ENCODE assay signal across 18 cellular contexts in the genomic region with DNA sequence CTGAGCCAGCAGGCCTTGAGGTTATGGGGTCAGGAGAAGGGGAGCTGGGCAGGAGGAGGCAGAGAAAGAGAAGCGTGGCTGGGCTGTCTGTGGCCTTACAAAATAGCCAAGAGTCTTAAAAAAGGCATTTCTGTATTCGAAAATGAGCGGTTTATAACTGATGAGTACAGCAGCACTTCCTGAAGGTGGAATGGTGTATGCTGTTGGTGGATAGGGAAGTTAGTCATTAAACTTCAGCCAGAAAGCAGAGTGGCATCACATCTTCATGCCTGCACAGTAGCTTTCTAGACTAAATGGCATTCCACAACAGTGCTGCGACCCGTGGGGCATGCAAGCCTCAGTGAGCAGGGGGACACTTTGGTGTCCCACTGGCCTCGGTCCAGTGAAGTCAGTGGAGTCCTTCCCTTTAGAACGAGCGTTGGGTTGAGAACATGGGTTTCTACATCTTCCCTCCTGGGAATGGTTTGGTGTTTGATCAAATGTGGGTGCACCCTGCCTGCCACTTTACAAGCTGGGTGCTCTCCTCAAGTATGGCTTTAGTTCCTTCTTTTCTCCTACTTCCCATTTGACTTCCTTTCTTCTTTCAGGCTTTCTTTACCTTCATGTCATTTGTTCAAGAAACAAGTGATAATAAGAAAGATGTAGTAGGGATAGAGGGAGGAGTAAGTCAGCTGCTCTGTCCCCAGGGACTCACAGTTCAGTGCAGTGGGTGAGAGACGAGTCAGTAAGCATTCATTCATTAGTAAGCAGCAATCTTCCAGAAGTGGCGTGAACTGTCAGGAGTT.
DNase-seq lines count a peak whose midpoint lies in the region; ATAC-seq and TF ChIP-seq lines count a peak whose summit lies in the region.
"Had no signal": no experiment of that assay in that cellular context is flagged by ENCODE, and none has a peak within 500 bp of the region (broad histone marks: within the 10 kb centered on the region; RNA-seq: fewer than 3 reads in every experiment).

No MANE protein-coding gene starts in this region.

- peak overlapping the region; percentile 73 for H3K4me2 ChIP-seq in BLaER1
- H3K4me2 ChIP-seq in OCI-LY3 (ENCODE audit: low read length), result peak overlapping the region; percentile 68

- H3K27ac ChIP-seq in BLaER1 (peak overlapping the region; percentile 57; the same call in 1 of the 2 replicates), OCI-LY3 (ENCODE audit: low read length) (no peak overlapping the region)
- H3K27ac ChIP-seq: psoas muscle, stomach had no signal

- H2AFZ ChIP-seq in OCI-LY3 (ENCODE audit: low read depth, low read length), result peak overlapping the region; percentile 72; the same call in 1 of the 2 replicates

- H3K36me3 ChIP-seq in BLaER1 (no peaks in the 10 kb centered on the region), OCI-LY3 (replicated peaks; ENCODE audit: low read depth, low read length) (no peaks in the 10 kb centered on the region)

- H3K9me3 ChIP-seq in BLaER1 (no peaks in the 10 kb centered on the region), OCI-LY3 (ENCODE audit: insufficient read depth, low read length) (no peaks in the 10 kb centered on the region)
- H3K9me3 ChIP-seq: psoas muscle, stomach had no signal

- no peaks in the 10 kb centered on the region for H3K79me2 ChIP-seq in OCI-LY3 (ENCODE audit: low read length)

- ATAC-seq in GM19452 (IDR thresholded peaks at IDR 0.05; ENCODE audit: unreplicated experiment) (peak; percentile 21), GM19467 (IDR thresholded peaks at IDR 0.05; ENCODE audit: unreplicated experiment) (no peak), HG02970 (IDR thresholded peaks at IDR 0.05; ENCODE audit: low FRiP score, unreplicated experiment) (no peak)
- no peak for ATAC-seq in activated CD4-positive, CD25-positive, alpha-beta regulatory T cell treated with anti-CD3 and anti-CD28 coated beads, Interleukin-2, amount 50 U/mL, for 24 hours
- ATAC-seq: left cardiac atrium, psoas muscle had no signal

- DNase-seq in fibroblast of the aortic adventitia (ENCODE audit: low read depth), result peak; percentile 4
- no peak for DNase-seq in stimulated activated CD4-positive, alpha-beta T cell treated with anti-CD3 and anti-CD28 coated beads, Interleukin-12 subunit alpha, Interleukin-12 subunit beta, amount 100 ng/mL, for 4 hours
- DNase-seq: activated CD4-positive, alpha-beta T cell treated with anti-CD3 and anti-CD28 coated beads, Interleukin-2, amount 50 U/mL, for 48 hours; activated naive CD8-positive, alpha-beta T cell treated with anti-CD3 and anti-CD28 coated beads for 36 hours; activated T-cell treated with anti-CD3 and anti-CD28 coated beads, Interleukin-2, amount 50 U/mL, for 48 hours; left cardiac atrium; NCI-H1048; NCI-H2171 treated with DMSO at 0.1 percent for 48 hours; NCI-H82; psoas muscle; SHP77 treated with DMSO at 0.1 percent for 48 hours; stomach had no signal

- TF ChIP-seq CTCF in OCI-LY3 (IDR thresholded peaks at IDR 0.05; ENCODE audit: low read depth, low read length) (no peak), fibroblast of the aortic adventitia (IDR thresholded peaks at IDR 0.05; ENCODE audit: insufficient read depth, low read length) (no peak)

- H3K4me1 ChIP-seq in BLaER1, result peaks cover 53% of the 10 kb centered on the region
- peaks cover 49% of the 10 kb centered on the region for H3K4me1 ChIP-seq in OCI-LY3 (ENCODE audit: low read length)
- H3K4me1 ChIP-seq: psoas muscle had no signal

- H3K9ac ChIP-seq in BLaER1 (no peak overlapping the region), OCI-LY3 (ENCODE audit: low read length) (peak overlapping the region; percentile 20; the same call in 1 of the 2 replicates)

- H3K4me3 ChIP-seq in BLaER1 (no peak overlapping the region), OCI-LY3 (ENCODE audit: low read length) (peak overlapping the region; percentile 61), fibroblast of the aortic adventitia (ENCODE audit: low read depth, low read length) (no peak overlapping the region)
- H3K4me3 ChIP-seq: psoas muscle, stomach had no signal

- H3K27me3 ChIP-seq in BLaER1 (no peaks in the 10 kb centered on the region), OCI-LY3 (ENCODE audit: low read depth, low read length) (no peaks in the 10 kb centered on the region)
- H3K27me3 ChIP-seq: stomach had no signal

- H4K20me1 ChIP-seq in BLaER1 (no peaks in the 10 kb centered on the region), OCI-LY3 (ENCODE audit: insufficient read depth, low read length) (no peaks in the 10 kb centered on the region)
